Comparison of ENCODE assay signal across 19 cellular contexts in genomic region chr4:130395871-130396270, GRCh38.
A peak's percentile ranks its signal among the peaks of the same experiment; 100 is the strongest.
DNase-seq lines count a peak whose midpoint lies in the region; ATAC-seq, FAIRE-seq and TF ChIP-seq lines count a peak whose summit lies in the region.
"Had no signal": no experiment of that assay in that cellular context is flagged by ENCODE, and none has a peak within 500 bp of the region (broad histone marks: within the 10 kb centered on the region; RNA-seq: fewer than 3 reads in every experiment).

No MANE protein-coding gene starts in this region.

- H3K79me2 ChIP-seq in endothelial cell of umbilical vein (ENCODE audit: control insufficient read depth, insufficient read depth, low read length), result no peaks in the 10 kb centered on the region

- H3K14ac ChIP-seq in mesenchymal stem cell (ENCODE audit: low read length in 2 of 2), result no peak overlapping the region

- no peaks in the 10 kb centered on the region for H4K20me1 ChIP-seq in endothelial cell of umbilical vein (replicated peaks; ENCODE audit: control insufficient read depth, extremely low read depth, insufficient read depth, low read length)
- H4K20me1 ChIP-seq: BLaER1 had no signal

- peaks cover 2% of the 10 kb centered on the region for H3K9me1 ChIP-seq in endothelial cell of umbilical vein (replicated peaks; ENCODE audit: control insufficient read depth, extremely low read depth, insufficient read depth, low read length)

- H4K8ac ChIP-seq in mesenchymal stem cell (ENCODE audit: low read length), result no peak overlapping the region

- intact Hi-C loops in endothelial cell of umbilical vein (cut with micrococcal nuclease), result no loop called here

- POLR2A ChIA-PET in BJ (lab: Charles Lee), result no interaction called here
- POLR2A ChIA-PET in endothelial cell of umbilical vein (lab: Charles Lee), result no interaction called here

- H3K36me3 ChIP-seq in BJ (ENCODE audit: control insufficient read depth, insufficient read depth, low read length) (no peaks in the 10 kb centered on the region), endothelial cell of umbilical vein (ENCODE audit: control insufficient read depth in 2 of 2, extremely low read depth in 1 of 2, insufficient read depth in 2 of 2, low read length in 2 of 2) (no peaks in the 10 kb centered on the region), mesenchymal stem cell (ENCODE audit: control insufficient read depth in 1 of 2, insufficient read depth in 2 of 2, low read depth in 1 of 2, low read length in 2 of 2) (no peaks in the 10 kb centered on the region)
- H3K36me3 ChIP-seq: BLaER1, prostate gland, transverse colon had no signal

- TF ChIP-seq POLR2A in endothelial cell of umbilical vein (IDR thresholded peaks at IDR 0.05; ENCODE audit: low read depth, low read length), result no peak

- peaks cover 13% of the 10 kb centered on the region for H3K4me1 ChIP-seq in endothelial cell of umbilical vein (ENCODE audit: control insufficient read depth, extremely low read depth, insufficient read depth, low read length)
- no peaks in the 10 kb centered on the region for H3K4me1 ChIP-seq in mesenchymal stem cell (ENCODE audit: control insufficient read depth, insufficient read depth, low read depth, low read length)
- H3K4me1 ChIP-seq: BLaER1, prostate gland, transverse colon had no signal

- ATAC-seq in HG02678 (IDR thresholded peaks at IDR 0.05; ENCODE audit: unreplicated experiment), result no peak

- H3K9ac ChIP-seq in endothelial cell of umbilical vein (replicated peaks; ENCODE audit: extremely low read depth, insufficient read depth, low read length) (peak overlapping the region; percentile 31), mesenchymal stem cell (ENCODE audit: low read length) (peak overlapping the region; percentile 8)
- H3K9ac ChIP-seq: BLaER1 had no signal

- H3K4me2 ChIP-seq in endothelial cell of umbilical vein (ENCODE audit: insufficient read depth, low read length), result peak overlapping the region; percentile 80
- H3K4me2 ChIP-seq in mesenchymal stem cell (ENCODE audit: low read length, poor library complexity, severe bottlenecking), result no peak overlapping the region
- H3K4me2 ChIP-seq: BLaER1 had no signal

- dilution Hi-C loops in endothelial cell of umbilical vein (cut with MboI; ENCODE audit: extremely low pct_ligation_motif_present, low sequenced_read_pairs), result no loop called here

- no peak overlapping the region for H3K18ac ChIP-seq in mesenchymal stem cell (ENCODE audit: low read depth in 1 of 2, low read length in 2 of 2)

- H2BK120ac ChIP-seq in mesenchymal stem cell (ENCODE audit: low read depth, low read length), result no peak overlapping the region

- no peak overlapping the region for H3K4me3 ChIP-seq in BJ (ENCODE audit: low read depth, low read length)
- H3K4me3 ChIP-seq in endothelial cell of umbilical vein (replicated peaks in 1 of 3; ENCODE audit: insufficient read depth in 1 of 3, low read depth in 1 of 3, low read length in 3 of 3), result no peak overlapping the region
- no peak overlapping the region for H3K4me3 ChIP-seq in mesenchymal stem cell (ENCODE audit: insufficient read depth in 1 of 2, low read depth in 1 of 2, low read length in 2 of 2)
- H3K4me3 ChIP-seq: BLaER1, prostate gland, transverse colon had no signal

- no peak overlapping the region for H3K4ac ChIP-seq in mesenchymal stem cell (ENCODE audit: low read depth in 1 of 2, low read length in 2 of 2)

- no peaks in the 10 kb centered on the region for H3K27me3 ChIP-seq in BJ (ENCODE audit: control insufficient read depth, insufficient read depth, low read length)
- no peaks in the 10 kb centered on the region for H3K27me3 ChIP-seq in endothelial cell of umbilical vein (ENCODE audit: control insufficient read depth in 2 of 2, insufficient read depth in 2 of 2, low read length in 2 of 2)
- no peaks in the 10 kb centered on the region for H3K27me3 ChIP-seq in mesenchymal stem cell (ENCODE audit: control insufficient read depth in 1 of 2, insufficient read depth in 1 of 2, low read length in 2 of 2)
- H3K27me3 ChIP-seq: BLaER1, transverse colon had no signal

- DNase-seq in BJ (ENCODE audit: low read depth), result peak; percentile 78
- peak; percentile 83 for DNase-seq in RKO (ENCODE audit: low spot score)
- peak; percentile 84 for DNase-seq in endothelial cell of umbilical vein (ENCODE audit: low read depth, low spot score)
- DNase-seq in mesenchymal stem cell, result peak; percentile 31
- no peak for DNase-seq in LoVo (ENCODE audit: low spot score)
- no peak for DNase-seq in frontal cortex (ENCODE audit: low spot score in 2 of 2)
- DNase-seq in NCI-H1930 (lab: John Stamatoyannopoulos, UW), result no peak
- DNase-seq: activated CD4-positive, alpha-beta T cell treated with anti-CD3 and anti-CD28 coated beads for 4 hours; activated naive CD8-positive, alpha-beta T cell treated with anti-CD3 and anti-CD28 coated beads, Interleukin-2, amount 10 ng/mL, durations not matched to agents 7 days and 5 days; activated T-cell treated with anti-CD3 and anti-CD28 coated beads, Interleukin-2, amount 50 U/mL, for 1 hour; cortex of kidney; kidney; NCI-H1092 treated with DMSO at 0.1 percent for 48 hours; stimulated activated CD4-positive, alpha-beta T cell treated with anti-CD3 and anti-CD28 coated beads, Interleukin-2, amount 100 ng/mL, for 24 hours; transverse colon had no signal

- no peak overlapping the region for H2AK5ac ChIP-seq in mesenchymal stem cell (ENCODE audit: low read length, severe bottlenecking)

- H2BK12ac ChIP-seq in mesenchymal stem cell (ENCODE audit: low read length in 2 of 2), result no peak overlapping the region

- H3K79me1 ChIP-seq in mesenchymal stem cell (replicated peaks; ENCODE audit: low read length, poor library complexity, severe bottlenecking), result no peaks in the 10 kb centered on the region

- peak; percentile 85 for FAIRE-seq in endothelial cell of umbilical vein (lab: Jason Lieb, UNC)
- no peak for FAIRE-seq in frontal cortex (lab: Jason Lieb, UNC)
- FAIRE-seq: GM12891, kidney had no signal

- BruUV-seq in endothelial cell of umbilical vein (replicated peaks; lab: Mats Ljungman, UMichigan), result no TSS peak

- no peaks in the 10 kb centered on the region for H3K9me3 ChIP-seq in endothelial cell of umbilical vein (replicated peaks; ENCODE audit: control insufficient read depth, insufficient read depth, low read length)
- no peaks in the 10 kb centered on the region for H3K9me3 ChIP-seq in mesenchymal stem cell (ENCODE audit: control insufficient read depth, low read length)
- H3K9me3 ChIP-seq: BLaER1, prostate gland, transverse colon had no signal

- H2BK5ac ChIP-seq in mesenchymal stem cell (ENCODE audit: low read depth, low read length, poor library complexity, severe bottlenecking), result no peak overlapping the region

- H3K23ac ChIP-seq in mesenchymal stem cell (ENCODE audit: low read length in 2 of 2), result no peak overlapping the region

- no peak overlapping the region for H2AFZ ChIP-seq in endothelial cell of umbilical vein (ENCODE audit: low read depth, low read length)
- no peak overlapping the region for H2AFZ ChIP-seq in mesenchymal stem cell (ENCODE audit: low read depth, low read length)

- no peak overlapping the region for H2BK15ac ChIP-seq in mesenchymal stem cell (ENCODE audit: low read depth, poor library complexity, severe bottlenecking)

- CTCF ChIA-PET in BJ (lab: Yijun Ruan, JAX), result no interaction called here
- CTCF ChIA-PET in endothelial cell of umbilical vein (lab: Charles Lee), result no interaction called here

- H3K27ac ChIP-seq in endothelial cell of umbilical vein (ENCODE audit: insufficient read depth, low read depth, low read length) (peak overlapping the region; percentile 61), mesenchymal stem cell (ENCODE audit: low read length, poor library complexity, severe bottlenecking) (peak overlapping the region; percentile 25)
- H3K27ac ChIP-seq: BLaER1, prostate gland, transverse colon had no signal

- TF ChIP-seq CTCF in BJ (IDR thresholded peaks at IDR 0.05; ENCODE audit: insufficient read depth, low read depth, low read length), result no peak
- TF ChIP-seq CTCF in endothelial cell of umbilical vein (IDR thresholded peaks at IDR 0.05; ENCODE audit: extremely low read depth in 1 of 2, insufficient read depth in 1 of 2, low read depth in 1 of 2, low read length in 2 of 2), result no peak

- H4K91ac ChIP-seq in mesenchymal stem cell (ENCODE audit: low read length), result no peak overlapping the region

- WGBS in mesenchymal stem cell, result no CpG with 5 or more reads among the region's 2 CpGs

TF ChIP-seq in endothelial cell of umbilical vein, 7 proteins besides CTCF, POLR2A, EP300 and RAD21:
- TF ChIP-seq MAX (IDR thresholded peaks at IDR 0.05; ENCODE audit: insufficient read depth, insufficient read length), result no peak
- TF ChIP-seq EZH2 (IDR thresholded peaks at IDR 0.05; ENCODE audit: borderline replicate concordance, low read depth, low read length, severe bottlenecking), result no peak
- peak; percentile 94 for TF ChIP-seq FOS (IDR thresholded peaks at IDR 0.05; ENCODE audit: borderline replicate concordance, insufficient read depth, low read length)
- TF ChIP-seq POLR2AphosphoS5 (IDR thresholded peaks at IDR 0.05; ENCODE audit: insufficient read depth, low read depth, low read length), result peak; percentile 36
- no peak for TF ChIP-seq GATA2 (IDR thresholded peaks at IDR 0.05; ENCODE audit: insufficient read depth, insufficient read length, low read depth, low read length)
- no peak for TF ChIP-seq MYC (IDR thresholded peaks at IDR 0.05; ENCODE audit: low read depth, low read length)
- peak; percentile 81 for TF ChIP-seq JUN (IDR thresholded peaks at IDR 0.05; ENCODE audit: borderline replicate concordance, insufficient read depth, insufficient read length, low read depth)

Comparison
In these comparisons a context has a peak if more than half of its experiments do, and no peak if none do; other contexts are left out.
1. DNase-seq: peak in BJ (single experiment), RKO (single experiment), endothelial cell of umbilical vein (single experiment) and mesenchymal stem cell (single experiment); none in LoVo (single experiment), frontal cortex (0 of 2) and NCI-H1930 (0 of 2).